10 cellular contexts compared by ENCODE assay signal in genomic region chr3:156705761-156706631, GRCh38. TPM values are rescaled to one million over a fixed set of nuclear protein-coding genes. Genes with fewer than 3 reads are reported as not detected.
DNase-seq lines count a peak whose midpoint lies in the region; ATAC-seq and TF ChIP-seq lines count a peak whose summit lies in the region.
"Had no signal": no experiment of that assay in that cellular context is flagged by ENCODE, and none has a peak within 500 bp of the region (broad histone marks: within the 10 kb centered on the region; RNA-seq: fewer than 3 reads in every experiment).

No MANE protein-coding gene starts in this region.

- no peaks in the 10 kb centered on the region for H3K27me3 Mint-ChIP-seq in mesothelial cell of epicardium (ENCODE audit: low read depth)
- no peaks in the 10 kb centered on the region for H3K27me3 Mint-ChIP-seq in activated CD4-positive, alpha-beta T cell treated with anti-CD3 and anti-CD28 coated beads, Interleukin-2, amount 10 ng/mL, durations not matched to agents 24 days and 14 days

- no peak for TF ChIP-seq CTCF in mesothelial cell of epicardium (IDR thresholded peaks at IDR 0.05; ENCODE audit: unreplicated experiment)

- peaks cover 16% of the 10 kb centered on the region for H3K4me1 Mint-ChIP-seq in mesothelial cell of epicardium
- H3K4me1 Mint-ChIP-seq in activated CD4-positive, alpha-beta T cell treated with anti-CD3 and anti-CD28 coated beads, Interleukin-2, amount 10 ng/mL, durations not matched to agents 24 days and 14 days, result peaks cover 38% of the 10 kb centered on the region

- intact Hi-C loops in activated CD4-positive, alpha-beta T cell treated with anti-CD3 and anti-CD28 coated beads, Interleukin-2, amount 10 ng/mL, durations not matched to agents 24 days and 14 days (cut with micrococcal nuclease), result no loop called here

- H3K9me3 Mint-ChIP-seq in mesothelial cell of epicardium, result no peaks in the 10 kb centered on the region
- peaks cover 4% of the 10 kb centered on the region for H3K9me3 Mint-ChIP-seq in activated CD4-positive, alpha-beta T cell treated with anti-CD3 and anti-CD28 coated beads, Interleukin-2, amount 10 ng/mL, durations not matched to agents 24 days and 14 days
- H3K9me3 Mint-ChIP-seq: immature natural killer cell had no signal

- DNase-seq in Kasumi-1 (lab: John Stamatoyannopoulos, UW) (peak; percentile 83 to 93), germinal center (ENCODE audit: low spot score) (peak; percentile 29), DMS79 treated with DMSO at 0.1 percent for 48 hours (lab: John Stamatoyannopoulos, UW) (no peak), mesothelial cell of epicardium (ENCODE audit: low spot score in 2 of 2, unreplicated experiment in 2 of 2) (no peak), DMS 273 treated with DMSO at 0.1 percent for 48 hours (lab: John Stamatoyannopoulos, UW) (no peak)
- no peak for DNase-seq in activated CD4-positive, alpha-beta T cell treated with anti-CD3 and anti-CD28 coated beads, Interleukin-2, amount 10 ng/mL, durations not matched to agents 24 days and 14 days
- DNase-seq: EL, immature natural killer cell had no signal

- peak; percentile 74 for ATAC-seq in GM18499 (IDR thresholded peaks at IDR 0.05; ENCODE audit: insufficient read depth, unreplicated experiment)
- peak; percentile 73 for ATAC-seq in GM21786 (IDR thresholded peaks at IDR 0.05; ENCODE audit: unreplicated experiment)

- H3K36me3 Mint-ChIP-seq in mesothelial cell of epicardium, result peaks cover 20% of the 10 kb centered on the region
- H3K36me3 Mint-ChIP-seq in activated CD4-positive, alpha-beta T cell treated with anti-CD3 and anti-CD28 coated beads, Interleukin-2, amount 10 ng/mL, durations not matched to agents 24 days and 14 days (ENCODE audit: low read depth), result peaks cover 68% of the 10 kb centered on the region

- H3K4me3 Mint-ChIP-seq in mesothelial cell of epicardium, result no peak overlapping the region
- H3K4me3 Mint-ChIP-seq in activated CD4-positive, alpha-beta T cell treated with anti-CD3 and anti-CD28 coated beads, Interleukin-2, amount 10 ng/mL, durations not matched to agents 24 days and 14 days, result no peak overlapping the region
- H3K4me3 Mint-ChIP-seq: immature natural killer cell had no signal

- H3K27ac Mint-ChIP-seq in mesothelial cell of epicardium, result no peak overlapping the region
- no peak overlapping the region for H3K27ac Mint-ChIP-seq in activated CD4-positive, alpha-beta T cell treated with anti-CD3 and anti-CD28 coated beads, Interleukin-2, amount 10 ng/mL, durations not matched to agents 24 days and 14 days

RNA-seq across cellular contexts. Expression of gene TIPARP, which starts 31.6 kb away (rescaled TPM):
- 25.6 to 28.5 TPM (median 27.2 TPM) in 3 replicates for total RNA-seq in mesothelial cell of epicardium
- 17.7 and 18.7 TPM in 2 replicates for total RNA-seq in activated CD4-positive, alpha-beta T cell treated with anti-CD3 and anti-CD28 coated beads, Interleukin-2, amount 10 ng/mL, durations not matched to agents 24 days and 14 days

Comparison
In these comparisons a context has a peak if more than half of its experiments do, and no peak if none do; other contexts are left out.
1. DNase-seq: peak in Kasumi-1 (2 of 2) and germinal center (single experiment); none in DMS79 treated with DMSO at 0.1 percent for 48 hours (single experiment), mesothelial cell of epicardium (0 of 2), DMS 273 treated with DMSO at 0.1 percent for 48 hours (single experiment) and activated CD4-positive, alpha-beta T cell treated with anti-CD3 and anti-CD28 coated beads, Interleukin-2, amount 10 ng/mL, durations not matched to agents 24 days and 14 days (single experiment).